In the genomic region with DNA sequence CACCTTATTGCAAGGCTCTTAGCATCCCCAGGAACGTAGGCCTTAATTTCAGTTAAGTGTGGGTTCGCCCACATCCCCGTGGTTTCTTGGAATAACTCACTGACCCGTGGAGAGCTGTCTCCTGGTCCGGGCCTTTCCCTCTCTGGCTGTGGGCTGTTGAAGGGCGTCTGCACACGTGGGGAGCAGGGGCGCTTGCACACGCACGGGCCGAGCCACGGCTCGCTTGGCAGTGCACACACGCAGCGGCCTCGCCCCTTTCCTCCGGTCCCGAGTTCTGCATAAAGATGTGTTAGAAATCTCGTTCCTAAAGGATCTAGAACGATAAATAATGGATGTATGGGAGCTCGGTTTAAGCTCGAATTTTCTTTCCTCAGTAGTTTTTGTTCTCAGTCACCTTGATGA, we compare ENCODE assay signal across 8 cellular contexts.
DNase-seq lines count a peak whose midpoint lies in the region; ATAC-seq and TF ChIP-seq lines count a peak whose summit lies in the region.

No MANE protein-coding gene starts in this region.

- H4K8ac ChIP-seq in mesenchymal stem cell (ENCODE audit: low read length), result peak overlapping the region; percentile 93

- H3K4me1 Mint-ChIP-seq in dendritic cell treated with granulocyte-macrophage colony-stimulating factor and Interleukin-4, amounts not matched to agents 40 ng/mL and 50 ng/mL, for 4 days (ENCODE audit: low read depth), result peaks cover 13% of the 10 kb centered on the region

- H2BK120ac ChIP-seq in mesenchymal stem cell (ENCODE audit: low read depth, low read length), result peak overlapping the region; percentile 19

- H2BK5ac ChIP-seq in mesenchymal stem cell (ENCODE audit: low read depth, low read length, poor library complexity, severe bottlenecking), result no peak overlapping the region

- intact Hi-C loops in PC-9 (cut with micrococcal nuclease; ENCODE audit: unreplicated experiment), result no loop called here
- intact Hi-C loops in dendritic cell treated with granulocyte-macrophage colony-stimulating factor and Interleukin-4, amounts not matched to agents 40 ng/mL and 50 ng/mL, for 4 days (cut with micrococcal nuclease), result loop anchor here (10.0 kb wide), 1 partner anchor 64 kb away; no protein-coding TSS in a partner anchor
- intact Hi-C loops in testis (cut with DNase I; ENCODE audit: low total_unique reads), result no loop called here

- H2BK15ac ChIP-seq in mesenchymal stem cell (ENCODE audit: low read depth, poor library complexity, severe bottlenecking), result no peak overlapping the region

- peak overlapping the region; percentile 33; the same call in 1 of the 2 replicates for H3K4me3 ChIP-seq in PC-9
- H3K4me3 ChIP-seq in mesenchymal stem cell (ENCODE audit: insufficient read depth in 1 of 2, low read depth in 1 of 2, low read length in 2 of 2), result peak overlapping the region; percentile 50 to 81
- peak overlapping the region; percentile 49 to 50 for H3K4me3 ChIP-seq in testis

- H3K79me2 ChIP-seq in PC-9 (ENCODE audit: low read depth), result no peaks in the 10 kb centered on the region

- H3K4me2 ChIP-seq in PC-9 (peak overlapping the region; percentile 53), mesenchymal stem cell (ENCODE audit: low read length, poor library complexity, severe bottlenecking) (peak overlapping the region; percentile 77)

- no peak overlapping the region for H3K23ac ChIP-seq in mesenchymal stem cell (ENCODE audit: low read length in 2 of 2)

- no peak overlapping the region for H2BK12ac ChIP-seq in mesenchymal stem cell (ENCODE audit: low read length in 2 of 2)

- H3K36me3 Mint-ChIP-seq in dendritic cell treated with granulocyte-macrophage colony-stimulating factor and Interleukin-4, amounts not matched to agents 40 ng/mL and 50 ng/mL, for 4 days (ENCODE audit: low read depth), result no peaks in the 10 kb centered on the region

- no peaks in the 10 kb centered on the region for H3F3A ChIP-seq in PC-9 (ENCODE audit: insufficient read depth, low read depth)

- no peak overlapping the region for H2AK5ac ChIP-seq in mesenchymal stem cell (ENCODE audit: low read length, severe bottlenecking)

- BruUV-seq in PC-9 (replicated peaks; lab: Mats Ljungman, UMichigan), result no TSS peak

- no peak overlapping the region for H3K27ac Mint-ChIP-seq in dendritic cell treated with granulocyte-macrophage colony-stimulating factor and Interleukin-4, amounts not matched to agents 40 ng/mL and 50 ng/mL, for 4 days

- peaks cover 7% of the 10 kb centered on the region for H3K79me1 ChIP-seq in mesenchymal stem cell (replicated peaks; ENCODE audit: low read length, poor library complexity, severe bottlenecking)

- no peak overlapping the region for H3K4ac ChIP-seq in mesenchymal stem cell (ENCODE audit: low read depth in 1 of 2, low read length in 2 of 2)

- H3K9me3 ChIP-seq in PC-9 (ENCODE audit: insufficient read depth, low read depth) (no peaks in the 10 kb centered on the region), mesenchymal stem cell (ENCODE audit: control insufficient read depth, low read length) (no peaks in the 10 kb centered on the region), testis (no peaks in the 10 kb centered on the region)

- H3K9ac ChIP-seq in mesenchymal stem cell (ENCODE audit: low read length), result peak overlapping the region; percentile 85

- no peak for TF ChIP-seq POLR2A in testis (IDR thresholded peaks at IDR 0.05)

- H3K27me3 ChIP-seq in PC-9 (ENCODE audit: insufficient read depth, low read depth), result no peaks in the 10 kb centered on the region
- H3K27me3 ChIP-seq in mesenchymal stem cell (ENCODE audit: control insufficient read depth in 1 of 2, insufficient read depth in 1 of 2, low read length in 2 of 2), result no peaks in the 10 kb centered on the region
- H3K27me3 ChIP-seq in testis, result no peaks in the 10 kb centered on the region

- POLR2A ChIA-PET in PC-9 (lab: Charles Lee; ENCODE audit: unreplicated experiment), result no interaction called here

- H3K4me1 ChIP-seq in PC-9 (replicated peaks; ENCODE audit: insufficient read depth), result peaks cover 10% of the 10 kb centered on the region; the same call in 1 of the 2 replicates
- peaks cover 3% of the 10 kb centered on the region for H3K4me1 ChIP-seq in mesenchymal stem cell (ENCODE audit: control insufficient read depth, insufficient read depth, low read depth, low read length)
- H3K4me1 ChIP-seq in testis, result peaks cover 27% of the 10 kb centered on the region

- no peak overlapping the region for H3K14ac ChIP-seq in mesenchymal stem cell (ENCODE audit: low read length in 2 of 2)

- peak overlapping the region; percentile 46 to 67 for H3K18ac ChIP-seq in mesenchymal stem cell (ENCODE audit: low read depth in 1 of 2, low read length in 2 of 2)

- TF ChIP-seq CTCF in PC-9 (conservative IDR thresholded peaks at IDR 0.05) (no peak), testis (IDR thresholded peaks at IDR 0.05) (no peak)

- H2AFZ ChIP-seq in PC-9, result no peak overlapping the region
- peak overlapping the region; percentile 54 for H2AFZ ChIP-seq in mesenchymal stem cell (ENCODE audit: low read depth, low read length)

- peak; percentile 35 for DNase-seq in stimulated activated CD4-positive, alpha-beta T cell treated with anti-CD3 and anti-CD28 coated beads, Interleukin-15, amount 100 ng/mL, for 24 hours
- no peak for DNase-seq in stimulated activated CD4-positive, alpha-beta T cell treated with anti-CD3 and anti-CD28 coated beads, Interleukin-1b, Interleukin-23, amount 100 ng/mL, for 48 hours
- DNase-seq in PC-9 (no peak), mesenchymal stem cell (peak; percentile 50), testis (peak; percentile 49)

- CTCF ChIA-PET in PC-9 (lab: Charles Lee), result interaction anchor here (0.6 kb wide), 1 partner anchor 74 kb away, joined by 3 read pairs; no protein-coding TSS in a partner anchor

- no peaks in the 10 kb centered on the region; the same call in 1 of the 2 replicates for H4K20me1 ChIP-seq in PC-9 (ENCODE audit: insufficient read depth)

- peak overlapping the region; percentile 72 for H3K4me3 Mint-ChIP-seq in dendritic cell treated with granulocyte-macrophage colony-stimulating factor and Interleukin-4, amounts not matched to agents 40 ng/mL and 50 ng/mL, for 4 days

- H4K91ac ChIP-seq in mesenchymal stem cell (ENCODE audit: low read length), result peak overlapping the region; percentile 25

- no peak for ATAC-seq in HG03565 (IDR thresholded peaks at IDR 0.05; ENCODE audit: unreplicated experiment)
- ATAC-seq in GM21723 (IDR thresholded peaks at IDR 0.05; ENCODE audit: unreplicated experiment), result no peak

- 14% methylated on average over 22 of the region's 22 CpGs for WGBS in mesenchymal stem cell
- WGBS in testis, 2 donors, result 11 to 17% methylated on average over 15 to 22 of the region's 22 CpGs

- no peak overlapping the region for H3K27ac ChIP-seq in PC-9
- H3K27ac ChIP-seq in mesenchymal stem cell (ENCODE audit: low read length, poor library complexity, severe bottlenecking), result no peak overlapping the region
- peak overlapping the region; percentile 57 to 73 for H3K27ac ChIP-seq in testis

- no peaks in the 10 kb centered on the region for H3K9me3 Mint-ChIP-seq in dendritic cell treated with granulocyte-macrophage colony-stimulating factor and Interleukin-4, amounts not matched to agents 40 ng/mL and 50 ng/mL, for 4 days

- H3K36me3 ChIP-seq in PC-9 (ENCODE audit: low read depth) (no peaks in the 10 kb centered on the region), mesenchymal stem cell (ENCODE audit: control insufficient read depth in 1 of 2, insufficient read depth in 2 of 2, low read depth in 1 of 2, low read length in 2 of 2) (no peaks in the 10 kb centered on the region), testis (ENCODE audit: low read depth, missing control alignments) (no peaks in the 10 kb centered on the region)

- H3K9me2 ChIP-seq in PC-9 (ENCODE audit: insufficient read depth), result no peaks in the 10 kb centered on the region

- peaks cover 25% of the 10 kb centered on the region for H3K27me3 Mint-ChIP-seq in dendritic cell treated with granulocyte-macrophage colony-stimulating factor and Interleukin-4, amounts not matched to agents 40 ng/mL and 50 ng/mL, for 4 days

Comparison
In these comparisons a context has a peak if more than half of its experiments do, and no peak if none do; other contexts are left out.
1. DNase-seq: peak in stimulated activated CD4-positive, alpha-beta T cell treated with anti-CD3 and anti-CD28 coated beads, Interleukin-15, amount 100 ng/mL, for 24 hours (single experiment), mesenchymal stem cell (single experiment) and testis (single experiment); none in stimulated activated CD4-positive, alpha-beta T cell treated with anti-CD3 and anti-CD28 coated beads, Interleukin-1b, Interleukin-23, amount 100 ng/mL, for 48 hours (single experiment) and PC-9 (0 of 2).
2. H3K27ac ChIP-seq: peak in testis (2 of 2); none in PC-9 (single experiment) and mesenchymal stem cell (single experiment).
3. Peak in every context shown above with its lines, with median percentiles within 50 percentile points of each other: H3K4me3 ChIP-seq.